1 cellular context compared by ENCODE assay signal in genomic region chr7:29987821-29988317, GRCh38.
TF ChIP-seq lines count a peak whose summit lies in the region.

No MANE protein-coding gene starts in this region.

TF ChIP-seq in GM23338, 12 proteins besides CTCF, POLR2A, EP300 and RAD21 (continued from another document):
- TF ChIP-seq, protein P1, sequence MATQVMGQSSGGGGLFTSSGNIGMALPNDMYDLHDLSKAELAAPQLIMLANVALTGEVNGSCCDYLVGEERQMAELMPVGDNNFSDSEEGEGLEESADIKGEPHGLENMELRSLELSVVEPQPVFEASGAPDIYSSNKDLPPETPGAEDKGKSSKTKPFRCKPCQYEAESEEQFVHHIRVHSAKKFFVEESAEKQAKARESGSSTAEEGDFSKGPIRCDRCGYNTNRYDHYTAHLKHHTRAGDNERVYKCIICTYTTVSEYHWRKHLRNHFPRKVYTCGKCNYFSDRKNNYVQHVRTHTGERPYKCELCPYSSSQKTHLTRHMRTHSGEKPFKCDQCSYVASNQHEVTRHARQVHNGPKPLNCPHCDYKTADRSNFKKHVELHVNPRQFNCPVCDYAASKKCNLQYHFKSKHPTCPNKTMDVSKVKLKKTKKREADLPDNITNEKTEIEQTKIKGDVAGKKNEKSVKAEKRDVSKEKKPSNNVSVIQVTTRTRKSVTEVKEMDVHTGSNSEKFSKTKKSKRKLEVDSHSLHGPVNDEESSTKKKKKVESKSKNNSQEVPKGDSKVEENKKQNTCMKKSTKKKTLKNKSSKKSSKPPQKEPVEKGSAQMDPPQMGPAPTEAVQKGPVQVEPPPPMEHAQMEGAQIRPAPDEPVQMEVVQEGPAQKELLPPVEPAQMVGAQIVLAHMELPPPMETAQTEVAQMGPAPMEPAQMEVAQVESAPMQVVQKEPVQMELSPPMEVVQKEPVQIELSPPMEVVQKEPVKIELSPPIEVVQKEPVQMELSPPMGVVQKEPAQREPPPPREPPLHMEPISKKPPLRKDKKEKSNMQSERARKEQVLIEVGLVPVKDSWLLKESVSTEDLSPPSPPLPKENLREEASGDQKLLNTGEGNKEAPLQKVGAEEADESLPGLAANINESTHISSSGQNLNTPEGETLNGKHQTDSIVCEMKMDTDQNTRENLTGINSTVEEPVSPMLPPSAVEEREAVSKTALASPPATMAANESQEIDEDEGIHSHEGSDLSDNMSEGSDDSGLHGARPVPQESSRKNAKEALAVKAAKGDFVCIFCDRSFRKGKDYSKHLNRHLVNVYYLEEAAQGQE (IDR thresholded peaks at IDR 0.05; ENCODE audit: unreplicated experiment), result no peak
- TF ChIP-seq JUNB (IDR thresholded peaks at IDR 0.05; ENCODE audit: unreplicated experiment) (no peak), ZNF462 (CRISPR knock-in tag; IDR thresholded peaks at IDR 0.05) (no peak), STAT1 (IDR thresholded peaks at IDR 0.05; ENCODE audit: unreplicated experiment) (no peak), EZH2phosphoT487 (IDR thresholded peaks at IDR 0.05; ENCODE audit: unreplicated experiment) (no peak), ZNF114 (CRISPR knock-in tag; IDR thresholded peaks at IDR 0.05) (no peak), ETS1 (IDR thresholded peaks at IDR 0.05) (no peak)
